In genomic region chr7:155214328-155214986, GRCh38 we compare ENCODE assay signal across 8 cellular contexts.
DNase-seq lines count a peak whose midpoint lies in the region; ATAC-seq and TF ChIP-seq lines count a peak whose summit lies in the region.

No MANE protein-coding gene starts in this region.

- no peak for ATAC-seq in GM18868 (IDR thresholded peaks at IDR 0.05; ENCODE audit: unreplicated experiment)

- TF ChIP-seq CTCF in fibroblast of the aortic adventitia (IDR thresholded peaks at IDR 0.05; ENCODE audit: insufficient read depth, low read length), result no peak
- no peak for TF ChIP-seq CTCF in retinal pigment epithelial cell (conservative IDR thresholded peaks at IDR 0.05; ENCODE audit: low read depth, low read length)

- peak; percentile 54 for DNase-seq in COR-L47 (lab: John Stamatoyannopoulos, UW)
- DNase-seq in NCI-H2196 treated with DMSO at 0.1 percent for 48 hours (lab: John Stamatoyannopoulos, UW; ENCODE audit: unreplicated experiment), result peak; percentile 10
- DNase-seq in fibroblast of the aortic adventitia (ENCODE audit: low read depth), result peak; percentile 39
- no peak for DNase-seq in retinal pigment epithelial cell (ENCODE audit: low read depth)
- DNase-seq in activated CD4-positive, CD25-positive, alpha-beta regulatory T cell (lab: John Stamatoyannopoulos, UW), result no peak
- no peak for DNase-seq in anterior cingulate cortex (lab: John Stamatoyannopoulos, UW)
- no peak for DNase-seq in OCI-M2 (lab: John Stamatoyannopoulos, UW; ENCODE audit: unreplicated experiment)

- peak overlapping the region; percentile 64 for H3K4me3 ChIP-seq in fibroblast of the aortic adventitia (ENCODE audit: low read depth, low read length)
- peak overlapping the region; percentile 56 for H3K4me3 ChIP-seq in retinal pigment epithelial cell (ENCODE audit: low read length)

Comparison
In these comparisons a context has a peak if more than half of its experiments do, and no peak if none do; other contexts are left out.
1. DNase-seq: peak in COR-L47 (single experiment), NCI-H2196 treated with DMSO at 0.1 percent for 48 hours (single experiment) and fibroblast of the aortic adventitia (single experiment); none in retinal pigment epithelial cell (single experiment), activated CD4-positive, CD25-positive, alpha-beta regulatory T cell (0 of 4), anterior cingulate cortex (0 of 58) and OCI-M2 (single experiment).